Comparison of ENCODE assay signal across 9 cellular contexts in genomic region chr1:62621907-62622306, GRCh38. TPM values are rescaled to one million over a fixed set of nuclear protein-coding genes. Genes with fewer than 3 reads are reported as not detected.
A peak's percentile ranks its signal among the peaks of the same experiment; 100 is the strongest.
DNase-seq lines count a peak whose midpoint lies in the region; ATAC-seq and TF ChIP-seq lines count a peak whose summit lies in the region.
"Had no signal": no experiment of that assay in that cellular context is flagged by ENCODE, and none has a peak within 500 bp of the region (broad histone marks: within the 10 kb centered on the region; RNA-seq: fewer than 3 reads in every experiment).

No MANE protein-coding gene starts in this region.

- DNase-seq in GM04504 (ENCODE audit: low read depth) (peak; percentile 92), WTC11 (ENCODE audit: low spot score) (no peak), lung (ENCODE audit: low spot score) (peak; percentile 49), NCI-H526 (lab: John Stamatoyannopoulos, UW) (no peak), spleen (no peak)
- DNase-seq in CD4-positive, alpha-beta T cell = no peak

- intact Hi-C loops in spleen (cut with DNase I; ENCODE audit: low total_unique reads) = no loop called here
- intact Hi-C loops in CD4-positive, alpha-beta T cell (cut with DNase I, micrococcal nuclease) = no loop called here

- H3K4me3 ChIP-seq in lung (no peak overlapping the region), spleen (no peak overlapping the region)

- H3K27ac Mint-ChIP-seq in WTC11 = peak overlapping the region; percentile 28; the same call in 1 of the 2 replicates
- H3K27ac Mint-ChIP-seq in CD4-positive, alpha-beta T cell = no peak overlapping the region

- ATAC-seq in GM21381 (IDR thresholded peaks at IDR 0.05; ENCODE audit: unreplicated experiment) (peak; percentile 89), HG03469 (IDR thresholded peaks at IDR 0.05; ENCODE audit: unreplicated experiment) (peak; percentile 89), WTC11 (no peak), lung (ENCODE audit: insufficient read depth, low FRiP score) (peak; percentile 82)
- ATAC-seq in CD4-positive, alpha-beta T cell (ENCODE audit: poor library complexity) = no peak

- H3K4me1 ChIP-seq in lung (ENCODE audit: control insufficient read depth in 2 of 2, insufficient read depth in 2 of 2, low read length in 2 of 2) = no peaks in the 10 kb centered on the region
- no peaks in the 10 kb centered on the region for H3K4me1 ChIP-seq in spleen

- no peaks in the 10 kb centered on the region for H3K36me3 Mint-ChIP-seq in WTC11
- H3K36me3 Mint-ChIP-seq in CD4-positive, alpha-beta T cell (ENCODE audit: low read depth) = peaks cover 31% of the 10 kb centered on the region

- peaks cover 3% of the 10 kb centered on the region; the same call in 1 of the 2 replicates for H3K4me1 Mint-ChIP-seq in WTC11
- H3K4me1 Mint-ChIP-seq in CD4-positive, alpha-beta T cell (ENCODE audit: low read depth) = no peaks in the 10 kb centered on the region

- CTCF ChIA-PET in WTC11 (lab: Charles Lee) = no interaction called here
- CTCF ChIA-PET in CD4-positive, alpha-beta T cell (lab: Charles Lee) = no interaction called here

- no peak overlapping the region for H3K27ac ChIP-seq in lung (ENCODE audit: low read depth in 1 of 2, low read length in 1 of 2)
- H3K27ac ChIP-seq in spleen = peak overlapping the region in 1 of 8 donors; percentile 12
- no peak overlapping the region for H3K27ac ChIP-seq in CD4-positive, alpha-beta T cell (ENCODE audit: low read depth, low read length)

- TF ChIP-seq POLR2A in spleen (IDR thresholded peaks at IDR 0.05) = no peak

- WGBS in lung, 2 donors = 93 to 95% methylated on average over 1 of the region's 1 CpG
- WGBS in spleen, 5 donors = 92 to 97% (median 95%) methylated on average over 1 of the region's 1 CpG

- TF ChIP-seq CTCF in WTC11 (IDR thresholded peaks at IDR 0.05) (no peak), lung (IDR thresholded peaks at IDR 0.05; ENCODE audit: control extremely low read depth, extremely low read depth) (no peak), spleen (IDR thresholded peaks at IDR 0.05 in 8 of 11, conservative IDR thresholded peaks at IDR 0.05 in 3 of 11) (no peak)
- no peak for TF ChIP-seq CTCF in CD4-positive, alpha-beta T cell (IDR thresholded peaks at IDR 0.05)

- POLR2A ChIA-PET in WTC11 (lab: Charles Lee) = interaction anchor here (0.6 kb wide), 1 partner anchor 12 kb away, joined by 3 read pairs; no protein-coding TSS in a partner anchor
- POLR2A ChIA-PET in CD4-positive, alpha-beta T cell (lab: Charles Lee) = no interaction called here

- H3K27me3 Mint-ChIP-seq in WTC11 (ENCODE audit: low read depth) = no peaks in the 10 kb centered on the region
- no peaks in the 10 kb centered on the region for H3K27me3 Mint-ChIP-seq in CD4-positive, alpha-beta T cell

- H3K27me3 ChIP-seq in lung (ENCODE audit: control insufficient read depth, insufficient read depth) (no peaks in the 10 kb centered on the region), spleen (replicated peaks in 1 of 7) (no peaks in the 10 kb centered on the region)
- H3K27me3 ChIP-seq in CD4-positive, alpha-beta T cell (ENCODE audit: control insufficient read depth, insufficient read depth, low read length) = no peaks in the 10 kb centered on the region

- H3K9me3 Mint-ChIP-seq in WTC11 = no peaks in the 10 kb centered on the region
- H3K9me3 Mint-ChIP-seq in CD4-positive, alpha-beta T cell = no peaks in the 10 kb centered on the region

- H3K36me3 ChIP-seq in lung (ENCODE audit: control insufficient read depth in 2 of 2, insufficient read depth in 2 of 2, low read length in 2 of 2) = no peaks in the 10 kb centered on the region
- peaks cover 0 to 29% (median 2%) of the 10 kb centered on the region in 6 donors for H3K36me3 ChIP-seq in spleen

- no peaks in the 10 kb centered on the region for H3K9me3 ChIP-seq in lung (ENCODE audit: control insufficient read depth in 2 of 2, insufficient read depth in 1 of 2, low read length in 1 of 2)
- no peaks in the 10 kb centered on the region for H3K9me3 ChIP-seq in spleen
- no peaks in the 10 kb centered on the region for H3K9me3 ChIP-seq in CD4-positive, alpha-beta T cell (ENCODE audit: control insufficient read depth, low read length)

- no peak overlapping the region for H3K4me3 Mint-ChIP-seq in WTC11
- H3K4me3 Mint-ChIP-seq in CD4-positive, alpha-beta T cell = no peak overlapping the region

TF ChIP-seq in WTC11, 78 proteins besides CTCF, POLR2A, EP300 and RAD21:
- TF ChIP-seq E2F4 (CRISPR knock-in tag; IDR thresholded peaks at IDR 0.05; ENCODE audit: borderline replicate concordance, low read depth) = no peak
- peak; percentile 99 for TF ChIP-seq GABPB1 (CRISPR knock-in tag; IDR thresholded peaks at IDR 0.05)
TF ChIP-seq in WTC11: peak in this region for 1.

RNA-seq across cellular contexts. Expression of gene ANGPTL3, which starts 24.6 kb away (rescaled TPM):
- total RNA-seq in WTC11 (2021) (not detected in 3 replicates), lung (under 1 TPM in 1 of 2 donors, not detected in 1; 0.06 TPM), spleen (not detected)
- polyA plus RNA-seq in lung (not detected), spleen (not detected)
- total RNA-seq in CD4-positive, alpha-beta T cell = not detected
- total RNA-seq: mononuclear cell had no signal

Comparison
In these comparisons a context has a peak if more than half of its experiments do, and no peak if none do; other contexts are left out.
1. DNase-seq: peak in GM04504 (single experiment) and lung (single experiment); none in WTC11 (single experiment), NCI-H526 (0 of 2), spleen (single experiment) and CD4-positive, alpha-beta T cell (0 of 10).
2. ATAC-seq: peak in GM21381 (single experiment), HG03469 (single experiment) and lung (single experiment); none in WTC11 (single experiment) and CD4-positive, alpha-beta T cell (single experiment).